In the genomic region with DNA sequence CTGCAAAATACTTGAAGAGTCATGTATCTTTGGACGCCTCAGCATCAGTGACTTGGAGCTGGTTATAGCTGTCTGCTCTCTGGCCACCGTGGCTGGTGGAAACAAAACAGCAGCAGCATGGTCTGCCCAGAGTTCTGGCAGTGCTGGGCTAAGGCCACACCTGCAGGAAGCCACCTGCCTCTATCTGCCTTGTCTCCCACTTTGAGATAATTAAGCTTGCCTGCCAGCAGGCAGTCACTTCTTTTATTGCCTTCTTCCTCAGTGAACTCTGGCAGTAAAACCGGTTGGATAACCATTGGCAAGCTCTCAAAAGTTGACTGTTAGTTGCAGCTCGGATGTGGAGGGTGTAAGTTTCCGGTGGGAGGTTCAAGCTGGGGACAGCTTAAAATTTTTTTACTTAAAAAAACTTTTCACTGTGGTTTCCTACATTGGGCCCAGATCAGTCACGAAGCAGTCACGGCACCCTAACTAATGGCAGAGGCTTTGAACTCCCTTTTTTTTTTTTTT, we compare ENCODE assay signal across 8 cellular contexts. TPM values are rescaled to one million over a fixed set of nuclear protein-coding genes. Genes with fewer than 3 reads are reported as not detected.
DNase-seq lines count a peak whose midpoint lies in the region; ATAC-seq and TF ChIP-seq lines count a peak whose summit lies in the region.

No MANE protein-coding gene starts in this region.

- H3K36me3 ChIP-seq in prostate gland = no peaks in the 10 kb centered on the region

- no peaks in the 10 kb centered on the region for H3K9me3 ChIP-seq in prostate gland

- intact Hi-C loops in prostate gland (cut with DNase I) = loop anchor here (10.0 kb wide), 1 partner anchor 221 kb away; no protein-coding TSS in a partner anchor

- ATAC-seq in GM18520 (IDR thresholded peaks at IDR 0.05; ENCODE audit: unreplicated experiment) (peak; percentile 39), HG03095 (IDR thresholded peaks at IDR 0.05; ENCODE audit: unreplicated experiment) (peak; percentile 36)

- 0% methylated on average over 7 of the region's 7 CpGs for WGBS in prostate gland

- DNase-seq in A172 (ENCODE audit: low spot score) (peak; percentile 94), NOMO-1 (lab: John Stamatoyannopoulos, UW; ENCODE audit: unreplicated experiment in 2 of 2) (peak; percentile 90 to 93), fibroblast of peridontal ligament (ENCODE audit: extremely low read depth) (peak; percentile 94), prostate gland (ENCODE audit: low spot score) (peak; percentile 92), NCI-H446 (lab: John Stamatoyannopoulos, UW) (no peak)
- peak; percentile 62 to 71 for DNase-seq in activated T-cell treated with anti-CD3 and anti-CD28 coated beads, Interleukin-2, amount 50 U/mL, for 48 hours

- no peak for TF ChIP-seq POLR2A in prostate gland (IDR thresholded peaks at IDR 0.05)

- peak overlapping the region; percentile 86 to 88 for H3K27ac ChIP-seq in prostate gland

- H3K27me3 ChIP-seq in prostate gland (replicated peaks; ENCODE audit: insufficient read depth) = no peaks in the 10 kb centered on the region

- H3K4me3 ChIP-seq in prostate gland = no peak overlapping the region

- peaks cover 10% of the 10 kb centered on the region for H3K4me1 ChIP-seq in prostate gland (replicated peaks)

- no peak for TF ChIP-seq CTCF in prostate gland (IDR thresholded peaks at IDR 0.05)

RNA-seq across cellular contexts. Expression of a gene that starts 4.9 kb away (rescaled TPM):
- total RNA-seq in A172 (2014; rRNA removed; shearing (Covaris generic)) = 11.4 and 26.2 TPM in 2 replicates
- total RNA-seq in prostate gland = 10 to 100 TPM; 21.2 to 26.5 TPM

RNA-seq across cellular contexts. Expression of a gene that starts 24.7 kb away (rescaled TPM):
- total RNA-seq in A172 (2014; rRNA removed; shearing (Covaris generic)) = 67.7 and 68.0 TPM in 2 replicates
- total RNA-seq in prostate gland = 10 to 100 TPM; 68.4 to 87.1 TPM

Comparison
In these comparisons a context has a peak if more than half of its experiments do, and no peak if none do; other contexts are left out.
1. DNase-seq: peak in A172 (single experiment), NOMO-1 (2 of 2), activated T-cell treated with anti-CD3 and anti-CD28 coated beads, Interleukin-2, amount 50 U/mL, for 48 hours (2 of 2), fibroblast of peridontal ligament (single experiment) and prostate gland (single experiment); none in NCI-H446 (0 of 2).